Comparison of ENCODE assay signal across 1 cellular context in the genomic region with DNA sequence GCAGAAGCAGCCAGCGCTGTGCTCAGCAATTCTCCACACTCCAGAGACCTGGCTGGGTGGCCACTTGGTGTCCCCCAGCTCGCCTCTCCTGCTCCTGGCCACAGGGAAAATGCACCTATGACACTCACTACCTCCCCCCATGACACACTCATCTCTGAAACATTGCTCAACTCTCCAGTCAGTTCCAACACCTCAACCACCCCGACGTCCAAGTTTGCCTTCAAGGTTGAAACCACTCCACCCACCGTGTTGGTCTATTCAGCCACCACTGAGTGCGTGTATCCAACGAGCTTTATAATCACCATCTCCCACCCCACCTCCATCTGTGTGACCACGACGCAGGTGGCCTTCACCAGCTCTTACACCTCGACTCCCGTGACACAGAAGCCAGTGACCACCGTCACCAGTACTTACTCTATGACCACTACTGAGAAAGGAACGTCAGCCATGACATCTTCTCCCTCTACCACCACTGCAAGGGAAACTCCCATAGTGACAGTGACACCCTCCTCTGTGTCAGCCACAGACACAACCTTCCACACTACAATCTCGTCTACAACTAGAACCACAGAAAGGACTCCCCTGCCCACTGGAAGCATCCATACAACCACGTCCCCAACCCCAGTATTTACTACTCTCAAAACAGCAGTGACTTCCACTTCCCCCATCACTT.
TF ChIP-seq lines count a peak whose summit lies in the region.

No MANE protein-coding gene starts in this region.

TF ChIP-seq in GM23338, 12 proteins besides CTCF, POLR2A, EP300 and RAD21:
- TF ChIP-seq JUNB (IDR thresholded peaks at IDR 0.05; ENCODE audit: unreplicated experiment) (no peak), POLR2AphosphoS5 (IDR thresholded peaks at IDR 0.05; ENCODE audit: low read depth) (no peak), NANOG (IDR thresholded peaks at IDR 0.05; ENCODE audit: borderline replicate concordance) (no peak), STAT1 (IDR thresholded peaks at IDR 0.05; ENCODE audit: unreplicated experiment) (no peak), EZH2 (IDR thresholded peaks at IDR 0.05; ENCODE audit: low read depth, unreplicated experiment) (no peak), EZH2phosphoT487 (IDR thresholded peaks at IDR 0.05; ENCODE audit: unreplicated experiment) (no peak), CREB1 (CRISPR knock-in tag; IDR thresholded peaks at IDR 0.05; ENCODE audit: low read depth) (no peak), ZNF114 (CRISPR knock-in tag; IDR thresholded peaks at IDR 0.05) (no peak), ZNF331 (CRISPR knock-in tag; IDR thresholded peaks at IDR 0.05; ENCODE audit: low read depth) (no peak)
- TF ChIP-seq, protein P1, sequence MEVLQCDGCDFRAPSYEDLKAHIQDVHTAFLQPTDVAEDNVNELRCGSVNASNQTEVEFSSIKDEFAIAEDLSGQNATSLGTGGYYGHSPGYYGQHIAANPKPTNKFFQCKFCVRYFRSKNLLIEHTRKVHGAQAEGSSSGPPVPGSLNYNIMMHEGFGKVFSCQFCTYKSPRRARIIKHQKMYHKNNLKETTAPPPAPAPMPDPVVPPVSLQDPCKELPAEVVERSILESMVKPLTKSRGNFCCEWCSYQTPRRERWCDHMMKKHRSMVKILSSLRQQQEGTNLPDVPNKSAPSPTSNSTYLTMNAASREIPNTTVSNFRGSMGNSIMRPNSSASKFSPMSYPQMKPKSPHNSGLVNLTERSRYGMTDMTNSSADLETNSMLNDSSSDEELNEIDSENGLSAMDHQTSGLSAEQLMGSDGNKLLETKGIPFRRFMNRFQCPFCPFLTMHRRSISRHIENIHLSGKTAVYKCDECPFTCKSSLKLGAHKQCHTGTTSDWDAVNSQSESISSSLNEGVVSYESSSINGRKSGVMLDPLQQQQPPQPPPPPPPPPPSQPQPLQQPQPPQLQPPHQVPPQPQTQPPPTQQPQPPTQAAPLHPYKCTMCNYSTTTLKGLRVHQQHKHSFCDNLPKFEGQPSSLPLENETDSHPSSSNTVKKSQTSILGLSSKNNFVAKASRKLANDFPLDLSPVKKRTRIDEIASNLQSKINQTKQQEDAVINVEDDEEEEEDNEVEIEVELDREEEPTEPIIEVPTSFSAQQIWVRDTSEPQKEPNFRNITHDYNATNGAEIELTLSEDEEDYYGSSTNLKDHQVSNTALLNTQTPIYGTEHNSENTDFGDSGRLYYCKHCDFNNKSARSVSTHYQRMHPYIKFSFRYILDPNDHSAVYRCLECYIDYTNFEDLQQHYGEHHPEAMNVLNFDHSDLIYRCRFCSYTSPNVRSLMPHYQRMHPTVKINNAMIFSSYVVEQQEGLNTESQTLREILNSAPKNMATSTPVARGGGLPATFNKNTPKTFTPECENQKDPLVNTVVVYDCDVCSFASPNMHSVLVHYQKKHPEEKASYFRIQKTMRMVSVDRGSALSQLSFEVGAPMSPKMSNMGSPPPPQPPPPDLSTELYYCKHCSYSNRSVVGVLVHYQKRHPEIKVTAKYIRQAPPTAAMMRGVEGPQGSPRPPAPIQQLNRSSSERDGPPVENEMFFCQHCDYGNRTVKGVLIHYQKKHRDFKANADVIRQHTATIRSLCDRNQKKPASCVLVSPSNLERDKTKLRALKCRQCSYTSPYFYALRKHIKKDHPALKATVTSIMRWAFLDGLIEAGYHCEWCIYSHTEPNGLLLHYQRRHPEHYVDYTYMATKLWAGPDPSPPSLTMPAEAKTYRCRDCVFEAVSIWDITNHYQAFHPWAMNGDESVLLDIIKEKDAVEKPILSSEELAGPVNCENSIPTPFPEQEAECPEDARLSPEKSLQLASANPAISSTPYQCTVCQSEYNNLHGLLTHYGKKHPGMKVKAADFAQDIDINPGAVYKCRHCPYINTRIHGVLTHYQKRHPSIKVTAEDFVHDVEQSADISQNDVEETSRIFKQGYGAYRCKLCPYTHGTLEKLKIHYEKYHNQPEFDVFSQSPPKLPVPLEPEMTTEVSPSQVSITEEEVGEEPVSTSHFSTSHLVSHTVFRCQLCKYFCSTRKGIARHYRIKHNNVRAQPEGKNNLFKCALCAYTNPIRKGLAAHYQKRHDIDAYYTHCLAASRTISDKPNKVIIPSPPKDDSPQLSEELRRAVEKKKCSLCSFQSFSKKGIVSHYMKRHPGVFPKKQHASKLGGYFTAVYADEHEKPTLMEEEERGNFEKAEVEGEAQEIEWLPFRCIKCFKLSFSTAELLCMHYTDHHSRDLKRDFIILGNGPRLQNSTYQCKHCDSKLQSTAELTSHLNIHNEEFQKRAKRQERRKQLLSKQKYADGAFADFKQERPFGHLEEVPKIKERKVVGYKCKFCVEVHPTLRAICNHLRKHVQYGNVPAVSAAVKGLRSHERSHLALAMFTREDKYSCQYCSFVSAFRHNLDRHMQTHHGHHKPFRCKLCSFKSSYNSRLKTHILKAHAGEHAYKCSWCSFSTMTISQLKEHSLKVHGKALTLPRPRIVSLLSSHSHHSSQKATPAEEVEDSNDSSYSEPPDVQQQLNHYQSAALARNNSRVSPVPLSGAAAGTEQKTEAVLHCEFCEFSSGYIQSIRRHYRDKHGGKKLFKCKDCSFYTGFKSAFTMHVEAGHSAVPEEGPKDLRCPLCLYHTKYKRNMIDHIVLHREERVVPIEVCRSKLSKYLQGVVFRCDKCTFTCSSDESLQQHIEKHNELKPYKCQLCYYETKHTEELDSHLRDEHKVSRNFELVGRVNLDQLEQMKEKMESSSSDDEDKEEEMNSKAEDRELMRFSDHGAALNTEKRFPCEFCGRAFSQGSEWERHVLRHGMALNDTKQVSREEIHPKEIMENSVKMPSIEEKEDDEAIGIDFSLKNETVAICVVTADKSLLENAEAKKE (CRISPR knock-in tag; IDR thresholded peaks at IDR 0.05), result no peak
- TF ChIP-seq, protein P2, sequence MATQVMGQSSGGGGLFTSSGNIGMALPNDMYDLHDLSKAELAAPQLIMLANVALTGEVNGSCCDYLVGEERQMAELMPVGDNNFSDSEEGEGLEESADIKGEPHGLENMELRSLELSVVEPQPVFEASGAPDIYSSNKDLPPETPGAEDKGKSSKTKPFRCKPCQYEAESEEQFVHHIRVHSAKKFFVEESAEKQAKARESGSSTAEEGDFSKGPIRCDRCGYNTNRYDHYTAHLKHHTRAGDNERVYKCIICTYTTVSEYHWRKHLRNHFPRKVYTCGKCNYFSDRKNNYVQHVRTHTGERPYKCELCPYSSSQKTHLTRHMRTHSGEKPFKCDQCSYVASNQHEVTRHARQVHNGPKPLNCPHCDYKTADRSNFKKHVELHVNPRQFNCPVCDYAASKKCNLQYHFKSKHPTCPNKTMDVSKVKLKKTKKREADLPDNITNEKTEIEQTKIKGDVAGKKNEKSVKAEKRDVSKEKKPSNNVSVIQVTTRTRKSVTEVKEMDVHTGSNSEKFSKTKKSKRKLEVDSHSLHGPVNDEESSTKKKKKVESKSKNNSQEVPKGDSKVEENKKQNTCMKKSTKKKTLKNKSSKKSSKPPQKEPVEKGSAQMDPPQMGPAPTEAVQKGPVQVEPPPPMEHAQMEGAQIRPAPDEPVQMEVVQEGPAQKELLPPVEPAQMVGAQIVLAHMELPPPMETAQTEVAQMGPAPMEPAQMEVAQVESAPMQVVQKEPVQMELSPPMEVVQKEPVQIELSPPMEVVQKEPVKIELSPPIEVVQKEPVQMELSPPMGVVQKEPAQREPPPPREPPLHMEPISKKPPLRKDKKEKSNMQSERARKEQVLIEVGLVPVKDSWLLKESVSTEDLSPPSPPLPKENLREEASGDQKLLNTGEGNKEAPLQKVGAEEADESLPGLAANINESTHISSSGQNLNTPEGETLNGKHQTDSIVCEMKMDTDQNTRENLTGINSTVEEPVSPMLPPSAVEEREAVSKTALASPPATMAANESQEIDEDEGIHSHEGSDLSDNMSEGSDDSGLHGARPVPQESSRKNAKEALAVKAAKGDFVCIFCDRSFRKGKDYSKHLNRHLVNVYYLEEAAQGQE (IDR thresholded peaks at IDR 0.05; ENCODE audit: unreplicated experiment), result no peak
- TF ChIP-seq, protein P3, sequence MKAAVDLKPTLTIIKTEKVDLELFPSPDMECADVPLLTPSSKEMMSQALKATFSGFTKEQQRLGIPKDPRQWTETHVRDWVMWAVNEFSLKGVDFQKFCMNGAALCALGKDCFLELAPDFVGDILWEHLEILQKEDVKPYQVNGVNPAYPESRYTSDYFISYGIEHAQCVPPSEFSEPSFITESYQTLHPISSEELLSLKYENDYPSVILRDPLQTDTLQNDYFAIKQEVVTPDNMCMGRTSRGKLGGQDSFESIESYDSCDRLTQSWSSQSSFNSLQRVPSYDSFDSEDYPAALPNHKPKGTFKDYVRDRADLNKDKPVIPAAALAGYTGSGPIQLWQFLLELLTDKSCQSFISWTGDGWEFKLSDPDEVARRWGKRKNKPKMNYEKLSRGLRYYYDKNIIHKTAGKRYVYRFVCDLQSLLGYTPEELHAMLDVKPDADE (IDR thresholded peaks at IDR 0.05), result no peak
